Comparison of ENCODE assay signal across 21 cellular contexts in the genomic region with DNA sequence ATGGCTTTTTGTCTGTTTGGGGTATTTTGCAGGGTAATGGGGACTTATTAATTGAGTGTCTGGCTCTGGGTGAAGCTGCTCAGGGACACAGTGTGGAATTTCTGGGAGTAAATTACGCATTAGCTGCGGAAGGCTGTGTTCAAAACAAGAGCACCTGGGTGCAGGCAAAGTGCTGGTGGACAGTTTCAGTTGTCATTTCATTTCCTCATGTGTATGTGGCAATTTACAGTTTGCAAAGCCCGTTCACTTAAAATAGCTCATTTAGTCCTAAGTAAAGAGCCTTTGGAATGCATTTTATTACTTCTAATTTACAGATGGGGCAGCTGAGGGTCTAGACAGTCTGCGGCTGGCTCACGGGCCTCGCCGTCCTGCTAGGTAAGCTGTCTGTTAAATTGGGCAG.
"Had no signal": no experiment of that assay in that cellular context is flagged by ENCODE, and none has a peak within 500 bp of the region (broad histone marks: within the 10 kb centered on the region; RNA-seq: fewer than 3 reads in every experiment).

No MANE protein-coding gene starts in this region.

- H3K9me3 ChIP-seq: adrenal gland, breast epithelium, esophagus muscularis mucosa, thyroid gland had no signal

- ATAC-seq: activated naive CD4-positive, alpha-beta T cell treated with anti-CD3 and anti-CD28 coated beads, Interleukin-2, amount 50 U/mL, for 72 hours; left lobe of liver; stimulated activated naive B cell treated with anti-CD40 and anti-IgM and Interleukin-4, amounts not matched to agents 10 μg/mL and 1 μg/mL and 100 μg/mL, for 72 hours had no signal

- H3K4me3 Mint-ChIP-seq: activated CD4-positive, alpha-beta memory T cell treated with anti-CD3 and anti-CD28 coated beads for 36 hours; activated T-helper 1 cell treated with anti-CD3 and anti-CD28 coated beads, Interleukin-12 subunit alpha, Interleukin-12 subunit beta, Interleukin-2, Interleukin-4 antibody, amounts not matched to agents 30 ng/mL and 10 ng/mL and 1 ng/mL, durations not matched to agents 14 hours and 24 hours and 36 hours; dendritic cell treated with granulocyte-macrophage colony-stimulating factor and Interleukin-4, amounts not matched to agents 40 ng/mL and 50 ng/mL, for 4 days; nephron; stimulated activated naive B cell treated with anti-CD40 and anti-IgM and Interleukin-4, amounts not matched to agents 10 μg/mL and 1 μg/mL and 100 μg/mL, for 72 hours; WTC11 had no signal

- H3K4me1 ChIP-seq: adrenal gland, breast epithelium, esophagus muscularis mucosa, thyroid gland had no signal

- H3K27ac Mint-ChIP-seq: activated CD4-positive, alpha-beta memory T cell treated with anti-CD3 and anti-CD28 coated beads for 36 hours; activated naive CD4-positive, alpha-beta T cell treated with anti-CD3 and anti-CD28 coated beads, Interleukin-2, amount 50 U/mL, for 72 hours; activated T-helper 1 cell treated with anti-CD3 and anti-CD28 coated beads, Interleukin-12 subunit alpha, Interleukin-12 subunit beta, Interleukin-2, Interleukin-4 antibody, amounts not matched to agents 30 ng/mL and 10 ng/mL and 1 ng/mL, durations not matched to agents 14 hours and 24 hours and 36 hours; dendritic cell treated with granulocyte-macrophage colony-stimulating factor and Interleukin-4, amounts not matched to agents 40 ng/mL and 50 ng/mL, for 4 days; nephron; stimulated activated naive B cell treated with anti-CD40 and anti-IgM and Interleukin-4, amounts not matched to agents 10 μg/mL and 1 μg/mL and 100 μg/mL, for 72 hours had no signal

- H3K36me3 ChIP-seq: adrenal gland, breast epithelium, esophagus muscularis mucosa, thyroid gland had no signal

- DNase-seq: activated CD4-positive, alpha-beta memory T cell treated with anti-CD3 and anti-CD28 coated beads for 36 hours; activated CD4-positive, alpha-beta T cell treated with anti-CD3 and anti-CD28 coated beads for 4 hours; activated gamma-delta T cell treated with Interleukin-2 at 50 U/mL for 16 hours; activated T-cell treated with anti-CD3 and anti-CD28 coated beads for 4 hours; adrenal gland; cerebellar nuclear complex; effector memory CD4-positive, alpha-beta T cell; midbrain; nucleus accumbens; posterior cingulate gyrus; stimulated activated naive B cell treated with anti-CD40 and anti-IgM and Interleukin-4, amounts not matched to agents 10 μg/mL and 1 μg/mL and 100 μg/mL, for 72 hours; thyroid gland had no signal

- H3K9me3 Mint-ChIP-seq: activated CD4-positive, alpha-beta memory T cell treated with anti-CD3 and anti-CD28 coated beads for 36 hours; activated T-helper 1 cell treated with anti-CD3 and anti-CD28 coated beads, Interleukin-12 subunit alpha, Interleukin-12 subunit beta, Interleukin-2, Interleukin-4 antibody, amounts not matched to agents 30 ng/mL and 10 ng/mL and 1 ng/mL, durations not matched to agents 14 hours and 24 hours and 36 hours; dendritic cell treated with granulocyte-macrophage colony-stimulating factor and Interleukin-4, amounts not matched to agents 40 ng/mL and 50 ng/mL, for 4 days had no signal

- H3K27me3 ChIP-seq: thyroid gland had no signal

- H3K36me3 Mint-ChIP-seq: activated CD4-positive, alpha-beta memory T cell treated with anti-CD3 and anti-CD28 coated beads for 36 hours; stimulated activated naive B cell treated with anti-CD40 and anti-IgM and Interleukin-4, amounts not matched to agents 10 μg/mL and 1 μg/mL and 100 μg/mL, for 72 hours; WTC11 had no signal

- H3K4me1 Mint-ChIP-seq: stimulated activated naive B cell treated with anti-CD40 and anti-IgM and Interleukin-4, amounts not matched to agents 10 μg/mL and 1 μg/mL and 100 μg/mL, for 72 hours had no signal

- H3K27me3 Mint-ChIP-seq: activated CD4-positive, alpha-beta memory T cell treated with anti-CD3 and anti-CD28 coated beads for 36 hours had no signal

- H3K27ac ChIP-seq: adrenal gland, breast epithelium, esophagus muscularis mucosa, thyroid gland had no signal

- H3K4me3 ChIP-seq: adrenal gland, breast epithelium, esophagus muscularis mucosa, lung, thyroid gland had no signal
